11 cellular contexts compared by ENCODE assay signal in genomic region chr21:33384851-33385331, GRCh38. TPM values are rescaled to one million over a fixed set of nuclear protein-coding genes. Genes with fewer than 3 reads are reported as not detected.
DNase-seq lines count a peak whose midpoint lies in the region; ATAC-seq and TF ChIP-seq lines count a peak whose summit lies in the region.
"Had no signal": no experiment of that assay in that cellular context is flagged by ENCODE, and none has a peak within 500 bp of the region (broad histone marks: within the 10 kb centered on the region; RNA-seq: fewer than 3 reads in every experiment).

No MANE protein-coding gene starts in this region.

- no peaks in the 10 kb centered on the region for H3K9me3 ChIP-seq in mucosa of descending colon
- no peaks in the 10 kb centered on the region for H3K9me3 ChIP-seq in GM23248 (ENCODE audit: low read depth)
- H3K9me3 ChIP-seq: tibial nerve had no signal

- peaks cover 57% of the 10 kb centered on the region for H3K4me1 Mint-ChIP-seq in activated naive CD4-positive, alpha-beta T cell treated with anti-CD3 and anti-CD28 coated beads for 36 hours (ENCODE audit: low read depth)
- peaks cover 11% of the 10 kb centered on the region for H3K4me1 Mint-ChIP-seq in Calu3 (ENCODE audit: low read depth, unreplicated experiment)

- H3K9ac ChIP-seq in GM23248, result no peak overlapping the region

- no peaks in the 10 kb centered on the region for H4K20me1 ChIP-seq in GM23248 (ENCODE audit: insufficient read depth)

- TF ChIP-seq CTCF in mucosa of descending colon (IDR thresholded peaks at IDR 0.05) (no peak), Calu3 (IDR thresholded peaks at IDR 0.05; ENCODE audit: unreplicated experiment) (no peak)

- peaks cover 9% of the 10 kb centered on the region for H3F3A ChIP-seq in GM23248 (ENCODE audit: insufficient read depth)

- peaks cover 22% of the 10 kb centered on the region for H3K4me1 ChIP-seq in mucosa of descending colon (ENCODE audit: low read depth)
- peaks cover 28% of the 10 kb centered on the region for H3K4me1 ChIP-seq in GM23248 (ENCODE audit: insufficient read depth)

- no peak overlapping the region for H3K4me2 ChIP-seq in GM23248 (ENCODE audit: unreplicated experiment)

- H3K36me3 ChIP-seq in mucosa of descending colon (ENCODE audit: low read depth), result no peaks in the 10 kb centered on the region
- H3K36me3 ChIP-seq in GM23248 (ENCODE audit: low read depth), result no peaks in the 10 kb centered on the region
- H3K36me3 ChIP-seq: tibial nerve had no signal

- 94% methylated on average over 16 of the region's 16 CpGs for WGBS in GM23248 (ENCODE audit: low coverage in 1 of 2, low lambda C conversion rate in 2 of 2, missing lambda C conversion rate in 2 of 2), 2 experiments

- intact Hi-C loops in activated naive CD4-positive, alpha-beta T cell treated with anti-CD3 and anti-CD28 coated beads for 36 hours (cut with micrococcal nuclease), result loop anchor here (5.0 kb wide), 2 partner anchors 222 to 592 kb away; no protein-coding TSS in a partner anchor
- intact Hi-C loops in mucosa of descending colon (cut with DNase I, micrococcal nuclease), result no loop called here
- intact Hi-C loops in left ventricle myocardium superior (cut with micrococcal nuclease), result no loop called here
- intact Hi-C loops in Calu3 (cut with micrococcal nuclease; ENCODE audit: unreplicated experiment), result loop anchor here (5.0 kb wide), 1 partner anchor 32 kb away; no protein-coding TSS in a partner anchor

- DNase-seq in CD1c-positive myeloid dendritic cell (ENCODE audit: extremely low spot score) (peak; percentile 35), MV-4-11 (lab: John Stamatoyannopoulos, UW) (peak; percentile 19), mucosa of descending colon (no peak), GM23248 (no peak), left ventricle myocardium superior (no peak), Calu3 (no peak)
- peak; percentile 56 for DNase-seq in activated naive CD4-positive, alpha-beta T cell treated with anti-CD3 and anti-CD28 coated beads for 36 hours
- DNase-seq: NCI-H1417 had no signal

- H3K4me3 Mint-ChIP-seq in activated naive CD4-positive, alpha-beta T cell treated with anti-CD3 and anti-CD28 coated beads for 36 hours, result no peak overlapping the region
- H3K4me3 Mint-ChIP-seq in Calu3 (ENCODE audit: low read depth, unreplicated experiment), result no peak overlapping the region
- H3K4me3 Mint-ChIP-seq: neural crest cell had no signal

- H3K4me3 ChIP-seq in mucosa of descending colon (no peak overlapping the region), GM23248 (no peak overlapping the region)
- H3K4me3 ChIP-seq: tibial nerve had no signal

- no peak overlapping the region for H3K27ac ChIP-seq in GM23248

- H3K9me2 ChIP-seq in GM23248 (ENCODE audit: insufficient read depth), result no peaks in the 10 kb centered on the region

- H3K27me3 ChIP-seq in GM23248 (replicated peaks; ENCODE audit: insufficient read depth), result no peaks in the 10 kb centered on the region
- H3K27me3 ChIP-seq: tibial nerve had no signal

- BruUV-seq in Calu3 (replicated peaks; lab: Mats Ljungman, UMichigan), result no TSS peak

- no peaks in the 10 kb centered on the region for H3K79me2 ChIP-seq in GM23248 (ENCODE audit: insufficient read depth)

- no peaks in the 10 kb centered on the region for H3K9me3 Mint-ChIP-seq in activated naive CD4-positive, alpha-beta T cell treated with anti-CD3 and anti-CD28 coated beads for 36 hours
- H3K9me3 Mint-ChIP-seq in Calu3 (ENCODE audit: low read depth, unreplicated experiment), result no peaks in the 10 kb centered on the region
- H3K9me3 Mint-ChIP-seq: neural crest cell had no signal

- H3K27me3 Mint-ChIP-seq in activated naive CD4-positive, alpha-beta T cell treated with anti-CD3 and anti-CD28 coated beads for 36 hours (ENCODE audit: low read depth), result peaks cover 3% of the 10 kb centered on the region
- no peaks in the 10 kb centered on the region for H3K27me3 Mint-ChIP-seq in Calu3 (ENCODE audit: unreplicated experiment)

- no peak overlapping the region for H2AFZ ChIP-seq in GM23248

- no peaks in the 10 kb centered on the region for H3K36me3 Mint-ChIP-seq in activated naive CD4-positive, alpha-beta T cell treated with anti-CD3 and anti-CD28 coated beads for 36 hours (ENCODE audit: low read depth)
- H3K36me3 Mint-ChIP-seq in Calu3 (ENCODE audit: insufficient read depth, unreplicated experiment), result peaks cover 10% of the 10 kb centered on the region

- CTCF ChIA-PET in activated naive CD4-positive, alpha-beta T cell treated with anti-CD3 and anti-CD28 coated beads for 36 hours (lab: Charles Lee), result interaction anchor here (0.6 to 3.0 kb wide), 10 partner anchors 12 to 189 kb away, joined by 3 to 11 read pairs (median 4); no protein-coding TSS in a partner anchor
- CTCF ChIA-PET in Calu3 (lab: Charles Lee), result no interaction called here

- in situ Hi-C loops in GM23248 (cut with MboI), result no loop called here

- no peak overlapping the region for H3K27ac Mint-ChIP-seq in activated naive CD4-positive, alpha-beta T cell treated with anti-CD3 and anti-CD28 coated beads for 36 hours
- no peak overlapping the region for H3K27ac Mint-ChIP-seq in Calu3 (ENCODE audit: unreplicated experiment)

- ATAC-seq in mucosa of descending colon, result peak; percentile 37
- ATAC-seq in HG03039 (IDR thresholded peaks at IDR 0.05; ENCODE audit: unreplicated experiment), result no peak
- ATAC-seq in left ventricle myocardium superior, result no peak

RNA-seq across cellular contexts. Expression of gene IFNGR2, which starts 18.3 kb away (rescaled TPM):
- total RNA-seq in activated naive CD4-positive, alpha-beta T cell treated with anti-CD3 and anti-CD28 coated beads for 36 hours, result 10 to 100 TPM; 16.3 to 17.5 TPM
- total RNA-seq in mucosa of descending colon, result 100 to 1,000 TPM in 1 of 3 donors, 10 to 100 TPM in 2; 56.3 to 155 (median 87.8) TPM
- 92.8 and 98.3 TPM in 2 replicates for total RNA-seq in GM23248 (2014; rRNA removed; shearing (Covaris generic))
- 113 and 116 TPM in 2 replicates for polyA plus RNA-seq in GM23248 (2016; fragmentation: Nextera tagmentation; extraction: Ambion mirVana)
- 35.1 TPM for total RNA-seq in left ventricle myocardium superior
- total RNA-seq in Calu3 (2022), result 58.1 and 59.8 TPM in 2 replicates

Comparison
In these comparisons a context has a peak if more than half of its experiments do, and no peak if none do; other contexts are left out.
1. DNase-seq: peak in CD1c-positive myeloid dendritic cell (single experiment), MV-4-11 (single experiment) and activated naive CD4-positive, alpha-beta T cell treated with anti-CD3 and anti-CD28 coated beads for 36 hours (single experiment); none in mucosa of descending colon (0 of 3), GM23248 (single experiment), left ventricle myocardium superior (single experiment) and Calu3 (single experiment).
2. intact Hi-C loops: an anchor here in activated naive CD4-positive, alpha-beta T cell treated with anti-CD3 and anti-CD28 coated beads for 36 hours (5.0 kb wide) and Calu3 (5.0 kb wide); none called in mucosa of descending colon and left ventricle myocardium superior.